In genomic region chr12:121198949-121199348, GRCh38 we compare ENCODE assay signal across 27 cellular contexts.
"Had no signal": no experiment of that assay in that cellular context is flagged by ENCODE, and none has a peak within 500 bp of the region (broad histone marks: within the 10 kb centered on the region; RNA-seq: fewer than 3 reads in every experiment).

No MANE protein-coding gene starts in this region.

- DNase-seq: activated CD4-positive, alpha-beta memory T cell treated with anti-CD3 and anti-CD28 coated beads for 36 hours; activated CD4-positive, alpha-beta T cell treated with anti-CD3 and anti-CD28 coated beads for 36 hours; activated CD4-positive, alpha-beta T cell treated with anti-CD3 and anti-CD28 coated beads, Interleukin-2, amount 10 ng/mL, durations not matched to agents 24 days and 14 days; activated CD4-positive, CD25-positive, alpha-beta regulatory T cell; activated CD4-positive, CD25-positive, alpha-beta regulatory T cell treated with anti-CD3 and anti-CD28 coated beads, Interleukin-2, amount 50 U/mL, for 72 hours; activated CD8-positive, alpha-beta memory T cell treated with anti-CD3 and anti-CD28 coated beads, Interleukin-2, amount 10 ng/mL, durations not matched to agents 7 days and 5 days; activated CD8-positive, alpha-beta memory T cell treated with anti-CD3 and anti-CD28 coated beads, Interleukin-2, amount 50 U/mL, for 4 hours; activated CD8-positive, alpha-beta T cell treated with anti-CD3 and anti-CD28 coated beads, Interleukin-2, amount 10 ng/mL, durations not matched to agents 7 days and 5 days; activated effector memory CD4-positive, alpha-beta T cell treated with anti-CD3 and anti-CD28 coated beads, Interleukin-2, amount 50 U/mL, for 16 hours; activated naive CD4-positive, alpha-beta T cell treated with anti-CD3 and anti-CD28 coated beads for 36 hours; activated naive CD8-positive, alpha-beta T cell treated with anti-CD3 and anti-CD28 coated beads, Interleukin-2, amount 10 ng/mL, durations not matched to agents 7 days and 5 days; activated T-cell treated with anti-CD3 and anti-CD28 coated beads, Interleukin-2, amount 50 U/mL, for 1 hour; activated T-cell treated with anti-CD3 and anti-CD28 coated beads, Interleukin-2, amount 50 U/mL, for 48 hours; central memory CD4-positive, alpha-beta T cell; cerebellar nuclear complex; colonic mucosa; effector CD8-positive, alpha-beta T cell; foreskin fibroblast; T-helper 1 cell; T-helper 17 cell; T1000 had no signal

- ATAC-seq: activated CD4-positive, alpha-beta T cell treated with anti-CD3 and anti-CD28 coated beads for 36 hours; activated CD8-positive, alpha-beta memory T cell treated with anti-CD3 and anti-CD28 coated beads, Interleukin-2, amount 10 ng/mL, durations not matched to agents 7 days and 5 days; activated CD8-positive, alpha-beta T cell treated with anti-CD3 and anti-CD28 coated beads, Interleukin-2, amount 10 ng/mL, durations not matched to agents 7 days and 5 days; esophagus mucosa; T-helper 17 cell had no signal

- H3K27ac ChIP-seq: ascending aorta, breast epithelium, cardiac muscle cell, colonic mucosa had no signal

- H3K27me3 ChIP-seq: ascending aorta, breast epithelium, cardiac muscle cell, colonic mucosa had no signal

- H3K4me3 ChIP-seq: ascending aorta, breast epithelium, cardiac muscle cell, colonic mucosa had no signal

- H3K9me3 ChIP-seq: ascending aorta, breast epithelium, colonic mucosa had no signal

- H3K36me3 ChIP-seq: ascending aorta, breast epithelium, cardiac muscle cell, colonic mucosa had no signal

- FAIRE-seq: endometrium, frontal cortex had no signal

- H3K4me1 ChIP-seq: ascending aorta, breast epithelium, colonic mucosa had no signal
